In the genomic region with DNA sequence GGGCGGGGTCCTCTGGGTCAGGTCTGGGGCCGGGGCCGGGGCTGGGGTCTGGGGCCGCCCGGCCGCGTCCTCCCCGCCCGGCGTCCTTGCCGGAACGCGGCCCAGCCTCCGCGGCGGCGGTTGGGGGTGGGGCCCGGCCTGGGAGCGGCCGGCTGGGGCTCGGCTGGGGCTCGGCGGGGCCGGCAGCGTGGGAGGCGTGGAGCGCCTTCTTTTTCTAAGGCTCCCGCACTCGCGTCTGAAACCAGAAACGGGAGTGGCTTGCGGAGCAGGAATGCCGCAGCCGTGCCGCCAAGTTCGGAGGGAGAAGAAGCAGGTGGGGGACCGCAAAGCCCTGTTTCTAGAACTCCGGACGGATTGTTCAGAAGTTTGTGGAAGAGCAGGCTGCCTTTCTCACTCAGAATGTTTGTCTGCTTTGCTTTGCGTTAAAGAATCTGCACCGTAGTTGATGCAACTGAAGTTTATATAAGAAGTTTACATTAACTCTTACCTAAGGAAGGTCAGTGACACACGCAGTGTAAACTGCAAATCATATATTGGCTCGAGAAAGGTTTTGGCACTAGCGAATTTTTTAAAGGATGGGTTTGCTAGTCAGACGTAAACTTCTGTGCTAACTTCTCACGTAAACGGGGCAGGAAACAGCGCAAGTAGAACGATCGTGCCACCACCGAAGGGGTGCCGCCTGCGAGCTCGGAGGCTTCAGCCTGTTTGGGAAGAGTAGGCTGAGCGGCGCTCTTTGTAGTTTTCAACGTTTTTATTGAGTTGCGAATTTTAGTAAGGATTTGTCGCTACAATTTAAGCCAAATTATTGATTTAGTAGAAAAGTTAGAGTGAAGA, we compare ENCODE assay signal across 8 cellular contexts. TPM values are rescaled to one million over a fixed set of nuclear protein-coding genes. Genes with fewer than 3 reads are reported as not detected.
DNase-seq lines count a peak whose midpoint lies in the region; ATAC-seq, FAIRE-seq and TF ChIP-seq lines count a peak whose summit lies in the region.

No MANE protein-coding gene starts in this region.

- H3K36me3 Mint-ChIP-seq in effector memory CD8-positive, alpha-beta T cell (ENCODE audit: insufficient read depth), result peaks cover 62% of the 10 kb centered on the region

- FAIRE-seq in GM12891 (lab: Jason Lieb, UNC), result peak; percentile 65

- ATAC-seq in effector memory CD8-positive, alpha-beta T cell (replicated peaks), result peak; percentile 47

- CTCF ChIA-PET in HEK293T (lab: Yijun Ruan, JAX), result interaction anchor here (0.6 to 1.4 kb wide), 2 partner anchors 10 to 23 kb away, joined by 4 to 6 read pairs; no protein-coding TSS in a partner anchor

- TF ChIP-seq POLR2A in GM12891 (IDR thresholded peaks at IDR 0.05; ENCODE audit: low read depth, low read length), result no peak

- peaks cover 3 to 5% of the 10 kb centered on the region in 2 donors for H3K27me3 Mint-ChIP-seq in effector memory CD8-positive, alpha-beta T cell

- no peaks in the 10 kb centered on the region for H3K9me3 Mint-ChIP-seq in effector memory CD8-positive, alpha-beta T cell

- H3K4me1 Mint-ChIP-seq in effector memory CD8-positive, alpha-beta T cell (ENCODE audit: low read depth in 2 of 2), result peaks cover 34 to 36% of the 10 kb centered on the region in 2 donors

- H3K27ac Mint-ChIP-seq in effector memory CD8-positive, alpha-beta T cell, result peak overlapping the region; percentile 98 to 100

- peak overlapping the region; percentile 90 to 99 for H3K4me3 Mint-ChIP-seq in effector memory CD8-positive, alpha-beta T cell

- POLR2A ChIA-PET in HEK293T (lab: Yijun Ruan, JAX), result interaction anchor here (1.1 kb wide), 2 partner anchors 18 to 388 kb away, joined by 3 to 4 read pairs; partner anchors contain the start of gene NOM1

- DNase-seq in GM12891 (ENCODE audit: insufficient read length, low spot score) (peak; percentile 70), HEK293T (ENCODE audit: extremely low spot score) (peak; percentile 78), MV-4-11 (lab: John Stamatoyannopoulos, UW) (peak; percentile 35), mucosa of gallbladder (ENCODE audit: low spot score) (peak; percentile 48), NCI-H526 treated with DMSO at 0.1 percent for 48 hours (lab: John Stamatoyannopoulos, UW) (no peak)
- peak; percentile 36 to 59 (median 40) for DNase-seq in activated CD8-positive, alpha-beta memory T cell treated with anti-CD3 and anti-CD28 coated beads for 48 hours (ENCODE audit: low read depth in 2 of 3, low spot score in 2 of 3)
- DNase-seq in effector memory CD8-positive, alpha-beta T cell, result peak; percentile 44 to 56 (median 51)
- peak; percentile 30 for DNase-seq in stimulated activated CD8-positive, alpha-beta memory T cell treated with anti-CD3 and anti-CD28 coated beads, Interleukin-7, amount 100 ng/mL, for 24 hours (ENCODE audit: low read depth)

TF ChIP-seq in GM12891, 5 proteins besides CTCF, POLR2A, EP300 and RAD21:
- TF ChIP-seq TAF1 (IDR thresholded peaks at IDR 0.05; ENCODE audit: low read depth, low read length) (0 out of 2 replicates have a peak, but pooled peaks have one; percentile 2), PAX5 (IDR thresholded peaks at IDR 0.05; ENCODE audit: insufficient read depth, low read length, severe bottlenecking) (no peak), SPI1 (IDR thresholded peaks at IDR 0.05; ENCODE audit: low read depth, low read length) (no peak), POU2F2 (IDR thresholded peaks at IDR 0.05; ENCODE audit: low read depth, low read length) (no peak)
TF ChIP-seq in GM12891: peak in this region for 1.

TF ChIP-seq in HEK293T, 16 proteins besides CTCF, POLR2A, EP300 and RAD21:
- TF ChIP-seq LEF1 (IDR thresholded peaks at IDR 0.05; ENCODE audit: borderline replicate concordance) (no peak), L3MBTL2 (conservative IDR thresholded peaks at IDR 0.05) (no peak), CTBP1 (IDR thresholded peaks at IDR 0.05; ENCODE audit: borderline replicate concordance) (no peak), HDGF (IDR thresholded peaks at IDR 0.05; ENCODE audit: borderline replicate concordance) (no peak), FOXM1 (IDR thresholded peaks at IDR 0.05; ENCODE audit: borderline replicate concordance) (no peak), PKNOX1 (IDR thresholded peaks at IDR 0.05) (no peak), SP1 (IDR thresholded peaks at IDR 0.05) (no peak), FOXK2 (IDR thresholded peaks at IDR 0.05) (no peak), BHLHE40 (IDR thresholded peaks at IDR 0.05; ENCODE audit: borderline replicate concordance) (no peak), FOXA1 (IDR thresholded peaks at IDR 0.05) (no peak), ZNF384 (IDR thresholded peaks at IDR 0.05) (no peak), TARDBP (IDR thresholded peaks at IDR 0.05) (no peak), SUZ12 (IDR thresholded peaks at IDR 0.05) (no peak), NFRKB (IDR thresholded peaks at IDR 0.05) (no peak), ARNT (IDR thresholded peaks at IDR 0.05) (no peak)

RNA-seq across cellular contexts. Expression of gene DNAJB6, which starts 0.7 kb away (rescaled TPM):
- polyA plus RNA-seq in GM12891 (2012; ENCODE audit: low read depth, missing spikeins), result 60.3 TPM
- total RNA-seq in mucosa of gallbladder, result 95.8 TPM
